ENCODE assay signal across 25 cellular contexts in the genomic region with DNA sequence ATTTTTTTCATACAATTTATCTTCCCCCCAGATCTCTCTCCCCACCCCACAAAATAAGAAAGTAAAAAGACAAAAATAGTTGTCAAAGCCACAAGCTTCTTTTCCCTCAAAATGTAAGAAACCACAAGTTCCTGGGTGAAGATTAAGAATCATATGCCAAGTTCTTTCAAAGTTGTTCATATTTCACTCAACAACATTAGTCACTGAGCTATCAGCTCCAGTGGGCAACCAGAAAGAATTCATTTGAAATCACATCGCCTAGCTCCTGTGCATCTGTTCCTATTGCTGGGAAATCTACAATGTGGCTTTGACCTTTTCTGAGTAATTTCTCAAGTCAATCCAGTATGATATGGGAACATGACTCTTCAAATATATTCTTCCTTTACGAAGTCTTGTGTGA.
DNase-seq lines count a peak whose midpoint lies in the region; TF ChIP-seq lines count a peak whose summit lies in the region.
"Had no signal": no experiment of that assay in that cellular context is flagged by ENCODE, and none has a peak within 500 bp of the region (broad histone marks: within the 10 kb centered on the region; RNA-seq: fewer than 3 reads in every experiment).

No MANE protein-coding gene starts in this region.

- no peak overlapping the region for H2BK12ac ChIP-seq in H9 (ENCODE audit: insufficient read length, low read depth, low read length)

- no peak overlapping the region for H3K14ac ChIP-seq in H9 (ENCODE audit: insufficient read depth, low read length)

- no peaks in the 10 kb centered on the region for H3K36me3 ChIP-seq in BLaER1 treated with 17β-estradiol and CSF1 and Interleukin-3, amounts not matched to agents 10 nM and 100 nM
- H3K36me3 ChIP-seq in adipocyte (ENCODE audit: control insufficient read depth, insufficient read depth, low read length, severe bottlenecking), result no peaks in the 10 kb centered on the region
- H3K36me3 ChIP-seq: gastrocnemius medialis, transverse colon had no signal

- H3K27me3 Mint-ChIP-seq in H9 (ENCODE audit: low read depth), result no peaks in the 10 kb centered on the region

- H4K91ac ChIP-seq in H9 (ENCODE audit: insufficient read length, low read depth, low read length), result no peak overlapping the region

- no CpG with 5 or more reads among the region's 2 CpGs for WGBS in H9 (ENCODE audit: extremely low coverage, insufficient read length, low lambda C conversion rate)

- no peak overlapping the region for H2AFZ ChIP-seq in H9 (ENCODE audit: low read length)
- H2AFZ ChIP-seq: GM23248 had no signal

- no peak overlapping the region for H2BK120ac ChIP-seq in H9 (ENCODE audit: low read depth, low read length, poor library complexity, severe bottlenecking)

- no peaks in the 10 kb centered on the region for H3K23me2 ChIP-seq in H9 (ENCODE audit: insufficient read length, low read depth, low read length, poor library complexity, severe bottlenecking)

- H3K18ac ChIP-seq in H9 (ENCODE audit: insufficient read length, low read depth, low read length), result no peak overlapping the region

- H4K5ac ChIP-seq in H9 (ENCODE audit: insufficient read length, low read depth, low read length), result no peak overlapping the region

- H3K9me3 ChIP-seq in BLaER1 treated with 17β-estradiol and CSF1 and Interleukin-3, amounts not matched to agents 10 nM and 100 nM (replicated peaks in 1 of 11), result no peaks in the 10 kb centered on the region
- no peaks in the 10 kb centered on the region for H3K9me3 ChIP-seq in adipocyte (ENCODE audit: control insufficient read depth, low read length)
- no peaks in the 10 kb centered on the region for H3K9me3 ChIP-seq in H9 (ENCODE audit: control insufficient read depth, low read depth, low read length)
- H3K9me3 ChIP-seq: gastrocnemius medialis, transverse colon had no signal

- H4K20me1 ChIP-seq in BLaER1 treated with 17β-estradiol and CSF1 and Interleukin-3, amounts not matched to agents 10 nM and 100 nM, result no peaks in the 10 kb centered on the region
- H4K20me1 ChIP-seq in H9 (ENCODE audit: control insufficient read depth, insufficient read depth, insufficient read length), result no peaks in the 10 kb centered on the region

- peak overlapping the region; percentile 2 to 56 (median 30); a peak in 18 of 22 replicates for H3K4me2 ChIP-seq in BLaER1 treated with 17β-estradiol and CSF1 and Interleukin-3, amounts not matched to agents 10 nM and 100 nM
- H3K4me2 ChIP-seq in H9 (ENCODE audit: insufficient read depth, insufficient read length, low read length), result no peak overlapping the region

- no peak overlapping the region for H3K23ac ChIP-seq in H9 (ENCODE audit: insufficient read length, low read depth, low read length)

- no peak overlapping the region for H3K4me3 Mint-ChIP-seq in H9
- H3K4me3 Mint-ChIP-seq: CD4-positive, alpha-beta T cell; natural killer cell had no signal

- peaks cover 7 to 20% (median 17%) of the 10 kb centered on the region in 10 experiments; a peak in 19 of 20 replicates for H3K4me1 ChIP-seq in BLaER1 treated with 17β-estradiol and CSF1 and Interleukin-3, amounts not matched to agents 10 nM and 100 nM
- H3K4me1 ChIP-seq in adipocyte (ENCODE audit: control insufficient read depth, insufficient read depth, low read length), result no peaks in the 10 kb centered on the region
- H3K4me1 ChIP-seq in H9 (ENCODE audit: insufficient read depth, low read length), result no peaks in the 10 kb centered on the region
- H3K4me1 ChIP-seq: gastrocnemius medialis, transverse colon had no signal

- H3K4ac ChIP-seq in H9 (ENCODE audit: low read depth, low read length), result no peak overlapping the region

- H3K4me1 Mint-ChIP-seq in H9, result peaks cover 0 to 7% of the 10 kb centered on the region in 2 experiments; a peak in 2 of 4 replicates
- H3K4me1 Mint-ChIP-seq: natural killer cell had no signal

- no peaks in the 10 kb centered on the region; a peak in 1 of 5 replicates for H3K9me3 Mint-ChIP-seq in H9
- H3K9me3 Mint-ChIP-seq: CD4-positive, alpha-beta T cell had no signal

- no peak overlapping the region for H3K9ac ChIP-seq in BLaER1 treated with 17β-estradiol and CSF1 and Interleukin-3, amounts not matched to agents 10 nM and 100 nM
- no peak overlapping the region for H3K9ac ChIP-seq in adipocyte (ENCODE audit: low read length)
- H3K9ac ChIP-seq in H9 (ENCODE audit: extremely low read depth, insufficient read length, low read length), result no peak overlapping the region
- H3K9ac ChIP-seq: GM23248 had no signal

- H2AK5ac ChIP-seq in H9 (ENCODE audit: insufficient read length, low read length), result no peak overlapping the region

- no peak for TF ChIP-seq CTCF in H9 (conservative IDR thresholded peaks at IDR 0.05)

- H2BK15ac ChIP-seq in H9 (ENCODE audit: low read depth, low read length), result no peak overlapping the region

- peak; percentile 51 to 71 for DNase-seq in Kasumi-1 (lab: John Stamatoyannopoulos, UW)
- DNase-seq in adipocyte (ENCODE audit: low read depth), result peak; percentile 59
- peak; percentile 68 for DNase-seq in kidney glomerular epithelial cell (lab: John Stamatoyannopoulos, UW)
- no peak for DNase-seq in NCI-H1048 (lab: John Stamatoyannopoulos, UW)
- DNase-seq in DMS53 treated with DMSO at 0.1 percent for 48 hours (lab: John Stamatoyannopoulos, UW; ENCODE audit: unreplicated experiment), result no peak
- no peak for DNase-seq in H9
- DNase-seq in NCI-H2107 (lab: John Stamatoyannopoulos, UW), result no peak
- DNase-seq: activated gamma-delta T cell treated with Interleukin-2 at 50 U/mL for 16 hours; amygdala; CD4-positive, alpha-beta T cell; cerebellar nuclear complex; effector CD4-positive, alpha-beta T cell; erythroblast; gastrocnemius medialis; GM23248; kidney; natural killer cell; NCI-H1092 treated with DMSO at 0.1 percent for 48 hours; NCI-H2029 treated with DMSO at 0.1 percent for 48 hours; NCI-H524; stimulated activated CD4-positive, alpha-beta T cell treated with anti-CD3 and anti-CD28 coated beads, Interleukin-2, amount 100 ng/mL, for 48 hours; stimulated activated naive CD4-positive, alpha-beta T cell treated with Interleukin-2 at 50 U/mL for 16 hours; transverse colon had no signal

- H4K8ac ChIP-seq in H9 (replicated peaks; ENCODE audit: insufficient read length, low read depth, low read length), result no peak overlapping the region

- no peak overlapping the region for H3T11ph ChIP-seq in H9 (ENCODE audit: low read length)

- H3K4me3 ChIP-seq in BLaER1 treated with 17β-estradiol and CSF1 and Interleukin-3, amounts not matched to agents 10 nM and 100 nM, result no peak overlapping the region
- H3K4me3 ChIP-seq in adipocyte (ENCODE audit: low read length), result no peak overlapping the region
- H3K4me3 ChIP-seq: gastrocnemius medialis, GM23248, transverse colon had no signal

- H3K27ac ChIP-seq in BLaER1 treated with 17β-estradiol and CSF1 and Interleukin-3, amounts not matched to agents 10 nM and 100 nM, result no peak overlapping the region
- no peak overlapping the region for H3K27ac ChIP-seq in H9 (ENCODE audit: insufficient read length, low read depth, low read length)
- H3K27ac ChIP-seq: gastrocnemius medialis, GM23248, transverse colon, VCaP had no signal

- no peaks in the 10 kb centered on the region for H3K79me2 ChIP-seq in H9 (ENCODE audit: insufficient read depth, low read length)

- H3K36me3 Mint-ChIP-seq in H9 (ENCODE audit: insufficient read depth in 1 of 3, low read depth in 3 of 3), result no peaks in the 10 kb centered on the region; a peak in 1 of 7 replicates
- H3K36me3 Mint-ChIP-seq: natural killer cell had no signal

- no peak overlapping the region for H2BK5ac ChIP-seq in H9 (ENCODE audit: insufficient read length, low read length)

- H2BK20ac ChIP-seq in H9 (ENCODE audit: low read depth, low read length, poor library complexity, severe bottlenecking), result no peak overlapping the region

- H3K56ac ChIP-seq in H9 (ENCODE audit: insufficient read length, low read depth, low read length), result no peak overlapping the region

- H3K27me3 ChIP-seq in BLaER1 treated with 17β-estradiol and CSF1 and Interleukin-3, amounts not matched to agents 10 nM and 100 nM, result no peaks in the 10 kb centered on the region
- no peaks in the 10 kb centered on the region for H3K27me3 ChIP-seq in adipocyte (replicated peaks; ENCODE audit: control insufficient read depth, insufficient read depth, low read length)
- no peaks in the 10 kb centered on the region for H3K27me3 ChIP-seq in H9 (ENCODE audit: insufficient read depth, low read length)
- H3K27me3 ChIP-seq: gastrocnemius medialis, transverse colon had no signal

- H3K79me1 ChIP-seq in H9 (ENCODE audit: insufficient read depth, low read depth, low read length, poor library complexity, severe bottlenecking), result no peaks in the 10 kb centered on the region

- H3K27ac Mint-ChIP-seq in H9, result no peak overlapping the region
- H3K27ac Mint-ChIP-seq: CD4-positive, alpha-beta T cell; natural killer cell had no signal

Comparison
In these comparisons a context has a peak if more than half of its experiments do, and no peak if none do; other contexts are left out.
1. DNase-seq: peak in Kasumi-1 (2 of 2), adipocyte (single experiment) and kidney glomerular epithelial cell (single experiment); none in NCI-H1048 (single experiment), DMS53 treated with DMSO at 0.1 percent for 48 hours (single experiment), H9 (single experiment) and NCI-H2107 (single experiment).